ENCODE assay signal across 19 cellular contexts in genomic region chr22:19022755-19023154, GRCh38.
"Had no signal": no experiment of that assay in that cellular context is flagged by ENCODE, and none has a peak within 500 bp of the region (broad histone marks: within the 10 kb centered on the region; RNA-seq: fewer than 3 reads in every experiment).

No MANE protein-coding gene starts in this region.

- H3K4me3 Mint-ChIP-seq: activated B cell treated with CpG ODN at 0.5 μM for 24 hours; activated CD4-positive, alpha-beta memory T cell treated with anti-CD3 and anti-CD28 coated beads for 36 hours; activated naive CD8-positive, alpha-beta T cell; activated T-helper 1 cell treated with anti-CD3 and anti-CD28 coated beads, Interleukin-12 subunit alpha, Interleukin-12 subunit beta, Interleukin-2, Interleukin-4 antibody, amounts not matched to agents 30 ng/mL and 10 ng/mL and 1 ng/mL, durations not matched to agents 14 hours and 24 hours and 36 hours; mesothelial cell of epicardium; neural crest cell had no signal

- DNase-seq: activated B cell treated with CpG ODN at 0.5 μM for 24 hours; activated CD4-positive, alpha-beta memory T cell treated with anti-CD3 and anti-CD28 coated beads for 36 hours; activated CD4-positive, alpha-beta T cell treated with anti-CD3 and anti-CD28 coated beads for 4 hours; activated gamma-delta T cell treated with Interleukin-2 at 50 U/mL for 16 hours; activated T-cell treated with anti-CD3 and anti-CD28 coated beads for 4 hours; amygdala; foreskin keratinocyte; kidney; retina; substantia nigra; tibial artery; uterus had no signal

- H3K4me1 Mint-ChIP-seq: activated B cell treated with CpG ODN at 0.5 μM for 24 hours, mesothelial cell of epicardium, neural crest cell had no signal

- FAIRE-seq: kidney had no signal

- H3K4me1 ChIP-seq: foreskin keratinocyte, left lung, tibial artery, uterus had no signal

- H3K9me3 ChIP-seq: left lung, tibial artery, uterus had no signal

- H3K9me3 Mint-ChIP-seq: activated B cell treated with CpG ODN at 0.5 μM for 24 hours; activated CD4-positive, alpha-beta memory T cell treated with anti-CD3 and anti-CD28 coated beads for 36 hours; activated T-helper 1 cell treated with anti-CD3 and anti-CD28 coated beads, Interleukin-12 subunit alpha, Interleukin-12 subunit beta, Interleukin-2, Interleukin-4 antibody, amounts not matched to agents 30 ng/mL and 10 ng/mL and 1 ng/mL, durations not matched to agents 14 hours and 24 hours and 36 hours; mesothelial cell of epicardium; neural crest cell had no signal

- H3K36me3 ChIP-seq: cardiac muscle cell, left lung, tibial artery, uterus had no signal

- ATAC-seq: foreskin keratinocyte, left lung had no signal

- H3K27me3 ChIP-seq: uterus had no signal

- H3K27ac Mint-ChIP-seq: activated B cell treated with CpG ODN at 0.5 μM for 24 hours; activated CD4-positive, alpha-beta memory T cell treated with anti-CD3 and anti-CD28 coated beads for 36 hours; activated naive CD8-positive, alpha-beta T cell; activated T-helper 1 cell treated with anti-CD3 and anti-CD28 coated beads, Interleukin-12 subunit alpha, Interleukin-12 subunit beta, Interleukin-2, Interleukin-4 antibody, amounts not matched to agents 30 ng/mL and 10 ng/mL and 1 ng/mL, durations not matched to agents 14 hours and 24 hours and 36 hours; mesothelial cell of epicardium had no signal

- H3K36me3 Mint-ChIP-seq: activated CD4-positive, alpha-beta memory T cell treated with anti-CD3 and anti-CD28 coated beads for 36 hours; activated naive CD8-positive, alpha-beta T cell; mesothelial cell of epicardium had no signal

- H3K4me3 ChIP-seq: cardiac muscle cell, dorsolateral prefrontal cortex, left lung, tibial artery, uterus had no signal

- H3K27ac ChIP-seq: cardiac muscle cell, foreskin keratinocyte, left lung, tibial artery, uterus had no signal
